In the genomic region with DNA sequence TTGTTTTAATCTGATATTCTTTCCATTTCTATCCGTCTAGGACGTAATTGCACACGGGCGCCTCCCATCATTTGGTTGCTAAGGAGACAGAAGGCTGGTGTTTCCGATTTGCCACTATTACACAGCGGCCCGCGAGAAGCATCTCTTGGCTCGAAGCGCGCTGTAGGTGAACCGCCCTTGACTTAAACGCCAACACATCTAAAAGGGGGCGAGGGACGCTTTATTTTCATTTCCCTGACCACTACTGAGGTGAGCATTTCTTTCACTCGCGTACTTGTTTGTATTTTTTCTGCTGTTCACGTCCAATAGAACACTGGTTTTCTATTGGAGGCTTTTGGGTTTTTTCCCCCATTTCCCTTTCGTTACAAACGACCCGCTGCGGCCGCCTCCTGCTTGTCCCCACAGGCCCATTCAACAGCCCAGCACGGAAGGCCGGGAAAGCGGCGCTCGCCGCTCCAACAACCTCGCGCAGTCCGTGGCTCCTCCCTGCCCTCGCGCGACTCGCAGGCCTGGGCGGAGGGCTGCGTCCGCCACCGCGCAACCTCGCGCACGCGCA, we compare ENCODE assay signal across 8 cellular contexts. TPM values are rescaled to one million over a fixed set of nuclear protein-coding genes. Genes with fewer than 3 reads are reported as not detected.
A peak's percentile ranks its signal among the peaks of the same experiment; 100 is the strongest.
DNase-seq lines count a peak whose midpoint lies in the region; ATAC-seq and TF ChIP-seq lines count a peak whose summit lies in the region.

No MANE protein-coding gene starts in this region.

- H3K4me3 ChIP-seq in KMS-11 (IDR thresholded peaks at IDR 0.05; ENCODE audit: insufficient read depth, low read depth, low read length) (no peak overlapping the region), parathyroid adenoma (ENCODE audit: low read depth, low read length) (peak overlapping the region; percentile 50), urinary bladder (ENCODE audit: low read depth, low read length) (peak overlapping the region; percentile 51)

- H3K4me2 ChIP-seq in KMS-11, result peak overlapping the region; percentile 86; the same call in 1 of the 2 replicates
- H3K4me2 ChIP-seq in parathyroid adenoma (ENCODE audit: low read length), result peak overlapping the region; percentile 33

- DNase-seq in EL, result peak; percentile 72
- peak; percentile 31 for DNase-seq in SHP77 treated with DMSO at 0.1 percent for 48 hours (lab: John Stamatoyannopoulos, UW)
- DNase-seq in activated naive CD4-positive, alpha-beta T cell treated with anti-CD3 and anti-CD28 coated beads, Interleukin-2, amount 50 U/mL, for 16 hours, result peak; percentile 60
- peak; percentile 35 for DNase-seq in glutamatergic neuron

- H3K27ac ChIP-seq in KMS-11 (peak overlapping the region; percentile 71), parathyroid adenoma (peak overlapping the region; percentile 86), urinary bladder (ENCODE audit: low read depth) (peak overlapping the region; percentile 71)

- H3K27ac Mint-ChIP-seq in glutamatergic neuron (ENCODE audit: unreplicated experiment), result peak overlapping the region; percentile 98

- H3K27me3 ChIP-seq in KMS-11 (ENCODE audit: insufficient read depth, low read depth) (no peaks in the 10 kb centered on the region), parathyroid adenoma (ENCODE audit: control insufficient read depth, insufficient read depth, low read length) (no peaks in the 10 kb centered on the region)

- H2AFZ ChIP-seq in KMS-11 (ENCODE audit: low read depth), result peak overlapping the region; percentile 87
- peak overlapping the region; percentile 92 for H2AFZ ChIP-seq in parathyroid adenoma

- H3K4me1 ChIP-seq in KMS-11 (ENCODE audit: low read depth, poor library complexity, severe bottlenecking) (peaks cover 33% of the 10 kb centered on the region), parathyroid adenoma (peaks cover 8% of the 10 kb centered on the region), urinary bladder (ENCODE audit: insufficient read depth) (no peaks in the 10 kb centered on the region)

- H3K36me3 ChIP-seq in KMS-11 (ENCODE audit: insufficient read depth), result no peaks in the 10 kb centered on the region
- no peaks in the 10 kb centered on the region for H3K36me3 ChIP-seq in parathyroid adenoma (ENCODE audit: control insufficient read depth, insufficient read depth, low read length)
- no peaks in the 10 kb centered on the region for H3K36me3 ChIP-seq in urinary bladder (ENCODE audit: insufficient read depth)

- peak; percentile 59 for ATAC-seq in GM21717 (IDR thresholded peaks at IDR 0.05; ENCODE audit: unreplicated experiment)

- peak overlapping the region; percentile 91 for H3K4me3 Mint-ChIP-seq in glutamatergic neuron (ENCODE audit: unreplicated experiment)

- peaks cover 13% of the 10 kb centered on the region for H3K9me3 Mint-ChIP-seq in glutamatergic neuron (ENCODE audit: unreplicated experiment)

- peaks cover 20% of the 10 kb centered on the region for H3K4me1 Mint-ChIP-seq in glutamatergic neuron (ENCODE audit: low read depth, unreplicated experiment)

- peaks cover 16% of the 10 kb centered on the region; the same call in 1 of the 2 replicates for H4K20me1 ChIP-seq in KMS-11 (ENCODE audit: insufficient read depth)

- no peaks in the 10 kb centered on the region for H3K9me3 ChIP-seq in parathyroid adenoma (ENCODE audit: control insufficient read depth, low read length)

- peaks cover 10% of the 10 kb centered on the region for H3K27me3 Mint-ChIP-seq in glutamatergic neuron (ENCODE audit: unreplicated experiment)

- peaks cover 36% of the 10 kb centered on the region for H3K79me2 ChIP-seq in KMS-11 (ENCODE audit: insufficient read depth, low read depth)
- H3K79me2 ChIP-seq in parathyroid adenoma, result peaks cover 25% of the 10 kb centered on the region

- under 1% methylated on average over 45 of the region's 45 CpGs for WGBS in urinary bladder

- H3K36me3 Mint-ChIP-seq in glutamatergic neuron (ENCODE audit: unreplicated experiment), result no peaks in the 10 kb centered on the region

- H3K9ac ChIP-seq in KMS-11 (peak overlapping the region; percentile 54; the same call in 1 of the 2 replicates), parathyroid adenoma (no peak overlapping the region)

- TF ChIP-seq CTCF in KMS-11 (conservative IDR thresholded peaks at IDR 0.05; ENCODE audit: low read depth, low read length), result no peak
- TF ChIP-seq CTCF in glutamatergic neuron (IDR thresholded peaks at IDR 0.05; ENCODE audit: partially characterized antibody, unreplicated experiment), result no peak
- no peak for TF ChIP-seq CTCF in parathyroid adenoma (IDR thresholded peaks at IDR 0.05)

RNA-seq across cellular contexts. Expression of a gene that starts 0.5 kb away (rescaled TPM):
- 46.5 TPM for total RNA-seq in glutamatergic neuron (ENCODE audit: unreplicated experiment)
- total RNA-seq in urinary bladder, result 31.5 TPM
- 42.1 TPM for polyA plus RNA-seq in urinary bladder

RNA-seq across cellular contexts. Expression of a gene that starts 14.0 kb away (rescaled TPM):
- total RNA-seq in glutamatergic neuron (ENCODE audit: unreplicated experiment) (0.49 TPM), urinary bladder (4.0 TPM)
- 0.42 TPM for polyA plus RNA-seq in urinary bladder
